Comparison of ENCODE assay signal across 18 cellular contexts in genomic region chr6:42344756-42345155, GRCh38.
DNase-seq lines count a peak whose midpoint lies in the region; ATAC-seq and TF ChIP-seq lines count a peak whose summit lies in the region.
"Had no signal": no experiment of that assay in that cellular context is flagged by ENCODE, and none has a peak within 500 bp of the region (broad histone marks: within the 10 kb centered on the region; RNA-seq: fewer than 3 reads in every experiment).

No MANE protein-coding gene starts in this region.

- peak; percentile 61 for DNase-seq in activated CD8-positive, alpha-beta memory T cell treated with anti-CD3 and anti-CD28 coated beads, Interleukin-2, amount 10 ng/mL, durations not matched to agents 7 days and 5 days
- no peak for DNase-seq in activated CD8-positive, alpha-beta memory T cell treated with anti-CD3 and anti-CD28 coated beads for 24 hours
- DNase-seq in GM23338 (ENCODE audit: low spot score) (no peak), HUDEP-2 (lab: John Stamatoyannopoulos, UW; ENCODE audit: unreplicated experiment in 76 of 76) (no peak)
- DNase-seq: BE2C; CD8-positive, alpha-beta T cell; H9; KBM-7; NCI-H1092; NCI-H2107; NCI-H226; NCI-H526; NK-92 treated with Interleukin-12 subunit alpha and Interleukin-12 subunit beta, amount 100 ng/mL, for 24 hours had no signal

- H3K27ac ChIP-seq in GM23338 (ENCODE audit: low read depth) (no peak overlapping the region; the same call in 1 of the 2 replicates), liver (ENCODE audit: low read depth in 1 of 2, low read length in 2 of 2) (no peak overlapping the region)
- H3K27ac ChIP-seq: SJSA1 had no signal

- no peak for TF ChIP-seq RAD21 in liver (IDR thresholded peaks at IDR 0.05)

- H3F3A ChIP-seq in GM23338 (replicated peaks; ENCODE audit: low read depth), result no peaks in the 10 kb centered on the region

- TF ChIP-seq CTCF in GM23338 (conservative IDR thresholded peaks at IDR 0.05; ENCODE audit: low read depth in 2 of 2) (no peak), liver (IDR thresholded peaks at IDR 0.05; ENCODE audit: low read depth, low read length, missing input control) (no peak)

- H3K79me2 ChIP-seq in GM23338 (replicated peaks; ENCODE audit: insufficient read depth), result peaks cover 71% of the 10 kb centered on the region

- H3K4me3 Mint-ChIP-seq in activated CD8-positive, alpha-beta memory T cell treated with anti-CD3 and anti-CD28 coated beads, Interleukin-2, amount 10 ng/mL, durations not matched to agents 7 days and 5 days, result peak overlapping the region; percentile 69
- H3K4me3 Mint-ChIP-seq in GM23338, result no peak overlapping the region
- H3K4me3 Mint-ChIP-seq: CD8-positive, alpha-beta T cell; H9 had no signal

- peaks cover 92% of the 10 kb centered on the region for H3K4me1 Mint-ChIP-seq in activated CD8-positive, alpha-beta memory T cell treated with anti-CD3 and anti-CD28 coated beads, Interleukin-2, amount 10 ng/mL, durations not matched to agents 7 days and 5 days
- peaks cover 17% of the 10 kb centered on the region for H3K4me1 Mint-ChIP-seq in GM23338

- no peak for ATAC-seq in activated CD8-positive, alpha-beta memory T cell treated with anti-CD3 and anti-CD28 coated beads, Interleukin-2, amount 10 ng/mL, durations not matched to agents 7 days and 5 days
- ATAC-seq in GM23338 (no peak), GM18909 (IDR thresholded peaks at IDR 0.05; ENCODE audit: poor library complexity, unreplicated experiment) (no peak), HG03521 (IDR thresholded peaks at IDR 0.05; ENCODE audit: unreplicated experiment) (no peak)
- ATAC-seq: CD8-positive, alpha-beta T cell had no signal

- H3K9me3 Mint-ChIP-seq in activated CD8-positive, alpha-beta memory T cell treated with anti-CD3 and anti-CD28 coated beads, Interleukin-2, amount 10 ng/mL, durations not matched to agents 7 days and 5 days (ENCODE audit: low read depth), result no peaks in the 10 kb centered on the region
- no peaks in the 10 kb centered on the region for H3K9me3 Mint-ChIP-seq in GM23338
- H3K9me3 Mint-ChIP-seq: CD8-positive, alpha-beta T cell; H9 had no signal

- H3K27ac Mint-ChIP-seq in activated CD8-positive, alpha-beta memory T cell treated with anti-CD3 and anti-CD28 coated beads, Interleukin-2, amount 10 ng/mL, durations not matched to agents 7 days and 5 days, result peak overlapping the region; percentile 93
- no peak overlapping the region for H3K27ac Mint-ChIP-seq in GM23338

- H3K4me1 ChIP-seq in GM23338 (ENCODE audit: insufficient read depth), result no peaks in the 10 kb centered on the region; the same call in 1 of the 2 replicates
- H3K4me1 ChIP-seq in liver (ENCODE audit: control insufficient read depth in 4 of 4, insufficient read depth in 4 of 4, low read length in 3 of 4), result no peaks in the 10 kb centered on the region

- no peak overlapping the region for H3K9ac ChIP-seq in liver (ENCODE audit: low read depth in 1 of 2, low read length in 2 of 2)

- H3K27me3 Mint-ChIP-seq in activated CD8-positive, alpha-beta memory T cell treated with anti-CD3 and anti-CD28 coated beads, Interleukin-2, amount 10 ng/mL, durations not matched to agents 7 days and 5 days, result no peaks in the 10 kb centered on the region
- peaks cover 2% of the 10 kb centered on the region for H3K27me3 Mint-ChIP-seq in GM23338 (ENCODE audit: insufficient read depth, low read depth, poor library complexity)

- 71% methylated on average over 1 of the region's 1 CpG for WGBS in liver

- no peak overlapping the region for H2AFZ ChIP-seq in GM23338

- H3K9me2 ChIP-seq in GM23338 (ENCODE audit: insufficient read depth), result no peaks in the 10 kb centered on the region

- H3K4me2 ChIP-seq in GM23338, result no peak overlapping the region

- H3K4me3 ChIP-seq in GM23338, result no peak overlapping the region
- H3K4me3 ChIP-seq in liver (ENCODE audit: low read depth in 1 of 3, low read length in 3 of 3), result no peak overlapping the region
- H3K4me3 ChIP-seq: SJSA1 had no signal

- H3K36me3 ChIP-seq in GM23338 (ENCODE audit: insufficient read depth), result no peaks in the 10 kb centered on the region
- H3K36me3 ChIP-seq in liver (ENCODE audit: control insufficient read depth in 4 of 4, insufficient read depth in 3 of 4, low read depth in 1 of 4, low read length in 3 of 4), result no peaks in the 10 kb centered on the region
- H3K36me3 ChIP-seq: BE2C, SJSA1 had no signal

- H3K36me3 Mint-ChIP-seq in activated CD8-positive, alpha-beta memory T cell treated with anti-CD3 and anti-CD28 coated beads, Interleukin-2, amount 10 ng/mL, durations not matched to agents 7 days and 5 days, result peaks cover 65% of the 10 kb centered on the region
- H3K36me3 Mint-ChIP-seq in GM23338 (ENCODE audit: low read depth), result no peaks in the 10 kb centered on the region; the same call in 2 of the 3 replicates

- H4K20me1 ChIP-seq in GM23338 (replicated peaks; ENCODE audit: insufficient read depth), result peaks cover 35% of the 10 kb centered on the region

- CTCF ChIA-PET in activated CD8-positive, alpha-beta memory T cell treated with anti-CD3 and anti-CD28 coated beads, Interleukin-2, amount 10 ng/mL, durations not matched to agents 7 days and 5 days (lab: Charles Lee), result interaction anchor here (1.0 to 2.0 kb wide), 8 partner anchors 22 to 203 kb away, joined by 3 to 8 read pairs (median 4); no protein-coding TSS in a partner anchor

- H3K27me3 ChIP-seq in GM23338 (ENCODE audit: insufficient read depth), result no peaks in the 10 kb centered on the region
- H3K27me3 ChIP-seq in liver (ENCODE audit: control insufficient read depth in 4 of 4, insufficient read depth in 4 of 4, low read length in 3 of 4), result peaks cover 0 to 2% (median 0%) of the 10 kb centered on the region in 4 donors
- H3K27me3 ChIP-seq: SJSA1 had no signal

- no peaks in the 10 kb centered on the region for H3K9me3 ChIP-seq in liver (ENCODE audit: control insufficient read depth in 4 of 4, low read length in 3 of 4)
- H3K9me3 ChIP-seq: BE2C, SJSA1 had no signal

TF ChIP-seq in PFSK-1, 5 proteins besides CTCF, POLR2A, EP300 and RAD21:
- TF ChIP-seq REST (IDR thresholded peaks at IDR 0.05; ENCODE audit: insufficient read depth in 1 of 2, low read depth in 2 of 2, low read length in 2 of 2) (peak; percentile 59 to 89; a peak in 2 of 4 replicates), SIN3A (IDR thresholded peaks at IDR 0.05; ENCODE audit: borderline replicate concordance, insufficient read depth, low read length) (no peak)

TF ChIP-seq in liver, 16 proteins besides CTCF, POLR2A, EP300 and RAD21:
- TF ChIP-seq NR2F2 (IDR thresholded peaks at IDR 0.05), result no peak
- peak; percentile 53 for TF ChIP-seq REST (IDR thresholded peaks at IDR 0.05)
